32 cellular contexts compared by ENCODE assay signal in genomic region chr4:102105983-102106382, GRCh38.
A peak's percentile ranks its signal among the peaks of the same experiment; 100 is the strongest.
DNase-seq lines count a peak whose midpoint lies in the region; ATAC-seq, FAIRE-seq and TF ChIP-seq lines count a peak whose summit lies in the region.
"Had no signal": no experiment of that assay in that cellular context is flagged by ENCODE, and none has a peak within 500 bp of the region (broad histone marks: within the 10 kb centered on the region; RNA-seq: fewer than 3 reads in every experiment).

No MANE protein-coding gene starts in this region.

- H3K4me2 ChIP-seq in A549: no peak overlapping the region
- H3K4me2 ChIP-seq: BLaER1; BLaER1 treated with 17β-estradiol and CSF1 and Interleukin-3, amounts not matched to agents 10 nM and 100 nM had no signal

- H3K9ac ChIP-seq in colonic mucosa (ENCODE audit: low read depth in 2 of 2, low read length in 2 of 2): no peak overlapping the region
- H3K9ac ChIP-seq: BLaER1; BLaER1 treated with 17β-estradiol and CSF1 and Interleukin-3, amounts not matched to agents 10 nM and 100 nM had no signal

- TF ChIP-seq POLR2A in A549 (IDR thresholded peaks at IDR 0.05; ENCODE audit: low read length): no peak

- intact Hi-C loops in colonic mucosa (cut with DNase I): no loop called here

- 4% methylated on average over 1 of the region's 1 CpG for WGBS in A549 (ENCODE audit: missing lambda C conversion rate)

- no peaks in the 10 kb centered on the region for H3K27me3 ChIP-seq in colonic mucosa
- H3K27me3 ChIP-seq: BE2C; BLaER1; BLaER1 treated with 17β-estradiol and CSF1 and Interleukin-3, amounts not matched to agents 10 nM and 100 nM had no signal

- FAIRE-seq in A549 (lab: Jason Lieb, UNC): no peak
- FAIRE-seq: A204.1, D721Med, G401.6 had no signal

- CTCF ChIA-PET in A549 (lab: Yijun Ruan, JAX): no interaction called here

- TF ChIP-seq CTCF in A549 (IDR thresholded peaks at IDR 0.05) (no peak), colonic mucosa (IDR thresholded peaks at IDR 0.05) (no peak)

- no peak overlapping the region for H3K4me3 ChIP-seq in A549
- H3K4me3 ChIP-seq in colonic mucosa: no peak overlapping the region
- H3K4me3 ChIP-seq: BLaER1; BLaER1 treated with 17β-estradiol and CSF1 and Interleukin-3, amounts not matched to agents 10 nM and 100 nM had no signal

- TF ChIP-seq EP300 in A549 (IDR thresholded peaks at IDR 0.05): no peak

- no peaks in the 10 kb centered on the region for H3K36me3 ChIP-seq in colonic mucosa
- H3K36me3 ChIP-seq: BE2C; BLaER1; BLaER1 treated with 17β-estradiol and CSF1 and Interleukin-3, amounts not matched to agents 10 nM and 100 nM had no signal

- TF ChIP-seq RAD21 in A549 (conservative IDR thresholded peaks at IDR 0.05 in 1 of 2, IDR thresholded peaks at IDR 0.05 in 1 of 2): no peak

- H3K27ac ChIP-seq in A549 (no peak overlapping the region), colonic mucosa (no peak overlapping the region)
- H3K27ac ChIP-seq: 22Rv1; BLaER1; BLaER1 treated with 17β-estradiol and CSF1 and Interleukin-3, amounts not matched to agents 10 nM and 100 nM; C4-2B had no signal

- POLR2A ChIA-PET in A549 (lab: Yijun Ruan, JAX): no interaction called here

- no peaks in the 10 kb centered on the region for H3K4me1 ChIP-seq in A549
- H3K4me1 ChIP-seq in colonic mucosa: no peaks in the 10 kb centered on the region
- H3K4me1 ChIP-seq: BE2C; BLaER1; BLaER1 treated with 17β-estradiol and CSF1 and Interleukin-3, amounts not matched to agents 10 nM and 100 nM; Caco-2 had no signal

- H3K9me3 ChIP-seq in A549 (peaks cover 3% of the 10 kb centered on the region; the same call in 2 of the 3 replicates), colonic mucosa (no peaks in the 10 kb centered on the region)
- H3K9me3 ChIP-seq: BE2C, Caco-2 had no signal

- peak in 1 of 2 experiments; percentile 68 for DNase-seq in A549 (ENCODE audit: low read depth in 1 of 2, low spot score in 1 of 2)
- peak; percentile 73 for DNase-seq in DMS53 (lab: John Stamatoyannopoulos, UW)
- peak; percentile 40 for DNase-seq in DMS53 treated with DMSO at 0.1 percent for 48 hours (lab: John Stamatoyannopoulos, UW; ENCODE audit: unreplicated experiment)
- no peak for DNase-seq in colonic mucosa
- DNase-seq in GM19238 (ENCODE audit: insufficient read length, low spot score): no peak
- DNase-seq: 8988T; ACHN; AML-193; BE2C; C1 segment of cervical spinal cord; Caco-2; Calu3; CD4-positive, alpha-beta memory T cell; CD4-positive, alpha-beta T cell; CD4-positive, CD25-positive, alpha-beta regulatory T cell; CD8-positive, alpha-beta memory T cell; CD8-positive, alpha-beta T cell; COR-L47; DMS 273 treated with DMSO at 0.1 percent for 48 hours; DMS153; DMS79; DMS79 treated with DMSO at 0.1 percent for 48 hours; DND-41; EL had no signal

- ATAC-seq in A549 (peak in 1 of 2 experiments; percentile 65; a peak in 2 of 6 replicates), HG02973 (IDR thresholded peaks at IDR 0.05; ENCODE audit: unreplicated experiment) (no peak)
- ATAC-seq: CD8-positive, alpha-beta T cell had no signal

TF ChIP-seq in A549, 52 proteins besides CTCF, POLR2A, EP300 and RAD21:
- TF ChIP-seq CEBPB (IDR thresholded peaks at IDR 0.05) (no peak), GATA3 (IDR thresholded peaks at IDR 0.05; ENCODE audit: borderline replicate concordance) (peak; percentile 69), FOSL2 (IDR thresholded peaks at IDR 0.05) (no peak), FOSL2 (CRISPR knock-in tag; IDR thresholded peaks at IDR 0.05) (peak; percentile 39; the same call in 1 of the 2 replicates)

Comparison
In these comparisons a context has a peak if more than half of its experiments do, and no peak if none do; other contexts are left out.
1. DNase-seq: peak in DMS53 (single experiment) and DMS53 treated with DMSO at 0.1 percent for 48 hours (single experiment); none in colonic mucosa (single experiment) and GM19238 (single experiment).